In the genomic region with DNA sequence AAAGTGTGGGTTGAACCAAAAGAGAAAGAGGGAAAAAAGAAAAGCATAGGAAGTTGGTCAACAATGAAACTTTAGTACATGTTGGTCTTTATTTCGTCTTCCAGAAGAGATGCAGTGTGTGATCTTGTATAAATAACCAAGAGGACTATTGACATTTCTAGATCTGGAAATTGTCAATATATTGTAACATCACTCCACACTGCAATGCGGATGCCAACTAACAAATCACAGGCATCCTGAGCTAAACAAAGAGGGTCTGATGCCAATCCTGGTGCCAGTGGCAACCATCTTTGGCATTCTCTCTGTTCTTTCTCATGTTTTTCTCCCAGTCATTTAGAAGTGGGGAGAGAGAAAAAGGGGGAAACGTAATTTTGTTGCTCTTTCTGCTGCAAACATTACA, we compare ENCODE assay signal across 15 cellular contexts. TPM values are rescaled to one million over a fixed set of nuclear protein-coding genes. Genes with fewer than 3 reads are reported as not detected.
"Had no signal": no experiment of that assay in that cellular context is flagged by ENCODE, and none has a peak within 500 bp of the region (broad histone marks: within the 10 kb centered on the region; RNA-seq: fewer than 3 reads in every experiment).

No MANE protein-coding gene starts in this region.

- H3K9me3 Mint-ChIP-seq: activated B cell treated with CpG ODN at 0.5 μM for 24 hours; activated CD4-positive, alpha-beta T cell treated with anti-CD3 and anti-CD28 coated beads, Interleukin-2, amount 10 ng/mL, durations not matched to agents 24 days and 14 days; activated naive CD4-positive, alpha-beta T cell treated with anti-CD3 and anti-CD28 coated beads, Interleukin-2, amount 10 ng/mL, durations not matched to agents 7 days and 5 days; activated T-helper 17 cell treated with anti-CD3 and anti-CD28 coated beads, Interleukin-2, amount 50 U/mL, for 72 hours; nephron progenitor cell had no signal

- H3K27ac ChIP-seq: colonic mucosa, stomach, tibial artery had no signal

- H3K36me3 Mint-ChIP-seq: activated naive CD4-positive, alpha-beta T cell treated with anti-CD3 and anti-CD28 coated beads, Interleukin-2, amount 10 ng/mL, durations not matched to agents 7 days and 5 days had no signal

- H3K27me3 ChIP-seq: colonic mucosa, stomach, tibial artery had no signal

- H3K27ac Mint-ChIP-seq: activated B cell treated with CpG ODN at 0.5 μM for 24 hours; activated CD4-positive, alpha-beta T cell treated with anti-CD3 and anti-CD28 coated beads, Interleukin-2, amount 10 ng/mL, durations not matched to agents 24 days and 14 days; activated naive CD4-positive, alpha-beta T cell treated with anti-CD3 and anti-CD28 coated beads, Interleukin-2, amount 10 ng/mL, durations not matched to agents 7 days and 5 days; activated T-helper 17 cell treated with anti-CD3 and anti-CD28 coated beads, Interleukin-2, amount 50 U/mL, for 72 hours; nephron progenitor cell had no signal

- H3K4me1 Mint-ChIP-seq: activated B cell treated with CpG ODN at 0.5 μM for 24 hours; activated naive CD4-positive, alpha-beta T cell treated with anti-CD3 and anti-CD28 coated beads, Interleukin-2, amount 10 ng/mL, durations not matched to agents 7 days and 5 days; activated T-helper 17 cell treated with anti-CD3 and anti-CD28 coated beads, Interleukin-2, amount 50 U/mL, for 72 hours had no signal

- H3K4me3 Mint-ChIP-seq: activated B cell treated with CpG ODN at 0.5 μM for 24 hours; activated CD4-positive, alpha-beta T cell treated with anti-CD3 and anti-CD28 coated beads, Interleukin-2, amount 10 ng/mL, durations not matched to agents 24 days and 14 days; activated naive CD4-positive, alpha-beta T cell treated with anti-CD3 and anti-CD28 coated beads, Interleukin-2, amount 10 ng/mL, durations not matched to agents 7 days and 5 days; activated T-helper 17 cell treated with anti-CD3 and anti-CD28 coated beads, Interleukin-2, amount 50 U/mL, for 72 hours; nephron progenitor cell had no signal

- DNase-seq: activated B cell treated with CpG ODN at 0.5 μM for 24 hours; activated CD4-positive, alpha-beta T cell treated with anti-CD3 and anti-CD28 coated beads, Interleukin-2, amount 10 ng/mL, durations not matched to agents 24 days and 14 days; activated CD8-positive, alpha-beta memory T cell treated with anti-CD3 and anti-CD28 coated beads for 24 hours; activated naive CD4-positive, alpha-beta T cell treated with anti-CD3 and anti-CD28 coated beads, Interleukin-2, amount 10 ng/mL, durations not matched to agents 7 days and 5 days; colonic mucosa; effector CD8-positive, alpha-beta T cell; kidney glomerular epithelial cell; nephron progenitor cell; small intestine; stomach; tibial artery had no signal

- H3K9me3 ChIP-seq: colonic mucosa, stomach, tibial artery had no signal

- H3K4me1 ChIP-seq: colonic mucosa had no signal

- ATAC-seq: activated T-helper 17 cell treated with anti-CD3 and anti-CD28 coated beads, Interleukin-2, amount 50 U/mL, for 72 hours; SK-N-SH treated with all-trans-retinoic acid at 6 μM for 48 hours had no signal

- H3K4me3 ChIP-seq: colonic mucosa, lung, stomach, tibial artery had no signal

- H3K36me3 ChIP-seq: colonic mucosa had no signal

RNA-seq across cellular contexts. Expression of gene NFIB, which starts 9.7 kb away (rescaled TPM):
- total RNA-seq: activated B cell treated with CpG ODN at 0.5 μM for 24 hours; activated CD4-positive, alpha-beta T cell treated with anti-CD3 and anti-CD28 coated beads, Interleukin-2, amount 10 ng/mL, durations not matched to agents 24 days and 14 days; T-helper 1 cell treated with Interleukin-12 subunit alpha and Interleukin-12 subunit beta and Interleukin-4 antibody, amounts not matched to agents 30 ng/mL and 1 ng/mL, for 36 hours had no signal
